1 cellular context compared by ENCODE assay signal in the genomic region with DNA sequence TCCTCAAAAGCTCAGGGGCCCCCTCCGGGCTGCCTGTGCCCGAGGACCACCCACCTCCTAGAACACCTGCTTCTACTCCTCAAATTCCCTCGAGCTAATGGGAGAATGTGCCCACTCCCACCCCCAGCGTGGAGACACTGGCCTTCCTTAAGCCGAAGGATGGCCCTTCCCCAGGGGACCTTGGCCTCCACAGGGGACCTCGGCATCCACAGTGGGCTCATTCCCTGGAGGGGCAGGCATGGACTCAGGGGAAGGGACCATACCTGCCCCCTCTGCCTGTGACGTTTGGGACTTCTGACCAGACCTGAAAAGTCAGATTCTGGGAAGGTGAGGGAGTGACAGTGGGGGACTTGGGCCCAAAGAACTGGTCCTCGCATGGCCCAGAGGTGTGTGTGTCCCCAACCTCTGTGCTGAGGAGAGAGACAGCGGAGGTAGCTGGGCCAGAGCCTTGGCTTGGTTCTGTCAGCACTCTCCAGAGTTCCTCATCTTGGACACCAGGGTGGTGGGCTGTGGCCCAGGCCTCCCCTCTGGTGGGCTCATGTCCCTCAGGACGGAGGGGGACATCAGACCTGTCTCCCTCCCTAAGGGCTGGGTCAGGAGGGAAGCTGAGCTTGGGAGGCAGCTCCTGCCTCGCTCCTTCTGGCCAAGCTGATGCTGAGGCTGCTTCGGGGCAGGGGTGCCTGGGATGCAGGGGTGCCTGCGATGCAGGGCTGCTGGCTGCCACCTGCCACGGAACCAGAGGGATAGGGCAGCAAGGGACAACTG.
TF ChIP-seq lines count a peak whose summit lies in the region.

No MANE protein-coding gene starts in this region.

TF ChIP-seq in GM23338, 12 proteins besides CTCF, POLR2A, EP300 and RAD21 (continued from another document):
- TF ChIP-seq, protein P1, sequence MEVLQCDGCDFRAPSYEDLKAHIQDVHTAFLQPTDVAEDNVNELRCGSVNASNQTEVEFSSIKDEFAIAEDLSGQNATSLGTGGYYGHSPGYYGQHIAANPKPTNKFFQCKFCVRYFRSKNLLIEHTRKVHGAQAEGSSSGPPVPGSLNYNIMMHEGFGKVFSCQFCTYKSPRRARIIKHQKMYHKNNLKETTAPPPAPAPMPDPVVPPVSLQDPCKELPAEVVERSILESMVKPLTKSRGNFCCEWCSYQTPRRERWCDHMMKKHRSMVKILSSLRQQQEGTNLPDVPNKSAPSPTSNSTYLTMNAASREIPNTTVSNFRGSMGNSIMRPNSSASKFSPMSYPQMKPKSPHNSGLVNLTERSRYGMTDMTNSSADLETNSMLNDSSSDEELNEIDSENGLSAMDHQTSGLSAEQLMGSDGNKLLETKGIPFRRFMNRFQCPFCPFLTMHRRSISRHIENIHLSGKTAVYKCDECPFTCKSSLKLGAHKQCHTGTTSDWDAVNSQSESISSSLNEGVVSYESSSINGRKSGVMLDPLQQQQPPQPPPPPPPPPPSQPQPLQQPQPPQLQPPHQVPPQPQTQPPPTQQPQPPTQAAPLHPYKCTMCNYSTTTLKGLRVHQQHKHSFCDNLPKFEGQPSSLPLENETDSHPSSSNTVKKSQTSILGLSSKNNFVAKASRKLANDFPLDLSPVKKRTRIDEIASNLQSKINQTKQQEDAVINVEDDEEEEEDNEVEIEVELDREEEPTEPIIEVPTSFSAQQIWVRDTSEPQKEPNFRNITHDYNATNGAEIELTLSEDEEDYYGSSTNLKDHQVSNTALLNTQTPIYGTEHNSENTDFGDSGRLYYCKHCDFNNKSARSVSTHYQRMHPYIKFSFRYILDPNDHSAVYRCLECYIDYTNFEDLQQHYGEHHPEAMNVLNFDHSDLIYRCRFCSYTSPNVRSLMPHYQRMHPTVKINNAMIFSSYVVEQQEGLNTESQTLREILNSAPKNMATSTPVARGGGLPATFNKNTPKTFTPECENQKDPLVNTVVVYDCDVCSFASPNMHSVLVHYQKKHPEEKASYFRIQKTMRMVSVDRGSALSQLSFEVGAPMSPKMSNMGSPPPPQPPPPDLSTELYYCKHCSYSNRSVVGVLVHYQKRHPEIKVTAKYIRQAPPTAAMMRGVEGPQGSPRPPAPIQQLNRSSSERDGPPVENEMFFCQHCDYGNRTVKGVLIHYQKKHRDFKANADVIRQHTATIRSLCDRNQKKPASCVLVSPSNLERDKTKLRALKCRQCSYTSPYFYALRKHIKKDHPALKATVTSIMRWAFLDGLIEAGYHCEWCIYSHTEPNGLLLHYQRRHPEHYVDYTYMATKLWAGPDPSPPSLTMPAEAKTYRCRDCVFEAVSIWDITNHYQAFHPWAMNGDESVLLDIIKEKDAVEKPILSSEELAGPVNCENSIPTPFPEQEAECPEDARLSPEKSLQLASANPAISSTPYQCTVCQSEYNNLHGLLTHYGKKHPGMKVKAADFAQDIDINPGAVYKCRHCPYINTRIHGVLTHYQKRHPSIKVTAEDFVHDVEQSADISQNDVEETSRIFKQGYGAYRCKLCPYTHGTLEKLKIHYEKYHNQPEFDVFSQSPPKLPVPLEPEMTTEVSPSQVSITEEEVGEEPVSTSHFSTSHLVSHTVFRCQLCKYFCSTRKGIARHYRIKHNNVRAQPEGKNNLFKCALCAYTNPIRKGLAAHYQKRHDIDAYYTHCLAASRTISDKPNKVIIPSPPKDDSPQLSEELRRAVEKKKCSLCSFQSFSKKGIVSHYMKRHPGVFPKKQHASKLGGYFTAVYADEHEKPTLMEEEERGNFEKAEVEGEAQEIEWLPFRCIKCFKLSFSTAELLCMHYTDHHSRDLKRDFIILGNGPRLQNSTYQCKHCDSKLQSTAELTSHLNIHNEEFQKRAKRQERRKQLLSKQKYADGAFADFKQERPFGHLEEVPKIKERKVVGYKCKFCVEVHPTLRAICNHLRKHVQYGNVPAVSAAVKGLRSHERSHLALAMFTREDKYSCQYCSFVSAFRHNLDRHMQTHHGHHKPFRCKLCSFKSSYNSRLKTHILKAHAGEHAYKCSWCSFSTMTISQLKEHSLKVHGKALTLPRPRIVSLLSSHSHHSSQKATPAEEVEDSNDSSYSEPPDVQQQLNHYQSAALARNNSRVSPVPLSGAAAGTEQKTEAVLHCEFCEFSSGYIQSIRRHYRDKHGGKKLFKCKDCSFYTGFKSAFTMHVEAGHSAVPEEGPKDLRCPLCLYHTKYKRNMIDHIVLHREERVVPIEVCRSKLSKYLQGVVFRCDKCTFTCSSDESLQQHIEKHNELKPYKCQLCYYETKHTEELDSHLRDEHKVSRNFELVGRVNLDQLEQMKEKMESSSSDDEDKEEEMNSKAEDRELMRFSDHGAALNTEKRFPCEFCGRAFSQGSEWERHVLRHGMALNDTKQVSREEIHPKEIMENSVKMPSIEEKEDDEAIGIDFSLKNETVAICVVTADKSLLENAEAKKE (CRISPR knock-in tag; IDR thresholded peaks at IDR 0.05): no peak
- TF ChIP-seq NANOG (IDR thresholded peaks at IDR 0.05; ENCODE audit: borderline replicate concordance) (no peak), ZNF114 (CRISPR knock-in tag; IDR thresholded peaks at IDR 0.05) (no peak), REST (IDR thresholded peaks at IDR 0.05; ENCODE audit: unreplicated experiment) (no peak)
